In the genomic region with DNA sequence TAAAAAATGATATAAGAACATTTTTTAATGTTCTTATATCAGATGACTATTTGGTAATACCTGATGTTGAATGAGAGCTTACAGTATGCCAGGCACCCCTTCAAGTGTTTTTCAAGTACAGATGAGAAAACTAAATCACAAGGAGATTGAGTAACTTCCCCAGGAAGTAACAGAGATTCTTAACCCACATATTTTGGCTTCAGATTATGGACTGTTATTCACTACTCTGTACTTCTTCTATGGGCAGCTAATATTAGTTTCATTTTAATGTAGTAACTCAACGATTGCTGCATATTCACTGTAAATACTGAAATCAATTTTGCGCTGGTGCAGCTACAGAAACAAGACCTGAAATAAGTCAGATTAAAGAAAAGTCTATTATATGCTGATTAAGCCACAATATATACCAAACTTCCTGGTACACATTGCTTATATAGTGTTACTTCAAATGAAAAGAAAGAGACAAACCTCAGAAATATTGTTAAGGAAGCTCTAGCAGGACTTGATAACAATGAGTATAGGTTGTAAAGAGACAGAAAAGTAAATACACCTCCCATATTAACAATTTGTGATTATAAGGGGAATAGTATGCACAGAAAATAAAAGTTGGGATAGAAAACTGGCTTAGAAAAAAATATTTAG, we compare ENCODE assay signal across 12 cellular contexts. TPM values are rescaled to one million over a fixed set of nuclear protein-coding genes. Genes with fewer than 3 reads are reported as not detected.
DNase-seq lines count a peak whose midpoint lies in the region; ATAC-seq and TF ChIP-seq lines count a peak whose summit lies in the region.
"Had no signal": no experiment of that assay in that cellular context is flagged by ENCODE, and none has a peak within 500 bp of the region (broad histone marks: within the 10 kb centered on the region; RNA-seq: fewer than 3 reads in every experiment).

No MANE protein-coding gene starts in this region.

- H3K4me3 ChIP-seq in RWPE2 (ENCODE audit: severe bottlenecking) (no peak overlapping the region), fibroblast of pulmonary artery (replicated peaks; ENCODE audit: low read depth, low read length) (peak overlapping the region; percentile 48)

- H3K27me3 ChIP-seq in RWPE2 (ENCODE audit: insufficient read depth, poor library complexity, severe bottlenecking): no peaks in the 10 kb centered on the region

- intact Hi-C loops in sciatic nerve (cut with DNase I): no loop called here

- H3K36me3 ChIP-seq in RWPE2 (ENCODE audit: low read depth): no peaks in the 10 kb centered on the region; the same call in 1 of the 2 replicates

- DNase-seq in SIG-M5 treated with dmso at 0.1 percent for 504 hours (lab: John Stamatoyannopoulos, UW; ENCODE audit: unreplicated experiment) (peak; percentile 72), SIG-M5 (lab: John Stamatoyannopoulos, UW) (no peak), RWPE2 (ENCODE audit: low spot score) (no peak), fibroblast of pulmonary artery (ENCODE audit: low read depth) (peak; percentile 87), sciatic nerve (ENCODE audit: low spot score) (no peak), NCI-H1930 (lab: John Stamatoyannopoulos, UW) (no peak), NCI-H2227 (lab: John Stamatoyannopoulos, UW; ENCODE audit: unreplicated experiment) (no peak)
- DNase-seq: 8988T; activated T-cell treated with anti-CD3 and anti-CD28 coated beads, Interleukin-2, amount 50 U/mL, for 1 hour; NCI-H446 treated with DMSO at 0.1 percent for 48 hours; posterior cingulate gyrus had no signal

- TF ChIP-seq CTCF in RWPE2 (IDR thresholded peaks at IDR 0.05; ENCODE audit: poor library complexity, severe bottlenecking) (no peak), fibroblast of pulmonary artery (IDR thresholded peaks at IDR 0.05; ENCODE audit: low read length, missing control alignments) (no peak)

- ATAC-seq in RWPE2 (ENCODE audit: low read depth) (0 out of 3 replicates have a peak, but pooled peaks have one; percentile 33), sciatic nerve (peak; percentile 79), GM21515 (IDR thresholded peaks at IDR 0.05; ENCODE audit: unreplicated experiment) (no peak)

- no peaks in the 10 kb centered on the region for H3K9me3 ChIP-seq in RWPE2 (ENCODE audit: severe bottlenecking)

- peak overlapping the region; percentile 47 for H3K27ac ChIP-seq in RWPE2 (ENCODE audit: poor library complexity, severe bottlenecking)

- peaks cover 54% of the 10 kb centered on the region for H3K4me1 ChIP-seq in RWPE2 (ENCODE audit: insufficient read depth, poor library complexity, severe bottlenecking)

RNA-seq across cellular contexts. Expression of a gene that starts 19.7 kb away (rescaled TPM):
- 45.7 TPM for total RNA-seq in sciatic nerve

Comparison
In these comparisons a context has a peak if more than half of its experiments do, and no peak if none do; other contexts are left out.
1. DNase-seq: peak in SIG-M5 treated with dmso at 0.1 percent for 504 hours (single experiment) and fibroblast of pulmonary artery (single experiment); none in SIG-M5 (single experiment), RWPE2 (single experiment), sciatic nerve (single experiment), NCI-H1930 (0 of 2) and NCI-H2227 (single experiment).